Comparison of ENCODE assay signal across 8 cellular contexts in the genomic region with DNA sequence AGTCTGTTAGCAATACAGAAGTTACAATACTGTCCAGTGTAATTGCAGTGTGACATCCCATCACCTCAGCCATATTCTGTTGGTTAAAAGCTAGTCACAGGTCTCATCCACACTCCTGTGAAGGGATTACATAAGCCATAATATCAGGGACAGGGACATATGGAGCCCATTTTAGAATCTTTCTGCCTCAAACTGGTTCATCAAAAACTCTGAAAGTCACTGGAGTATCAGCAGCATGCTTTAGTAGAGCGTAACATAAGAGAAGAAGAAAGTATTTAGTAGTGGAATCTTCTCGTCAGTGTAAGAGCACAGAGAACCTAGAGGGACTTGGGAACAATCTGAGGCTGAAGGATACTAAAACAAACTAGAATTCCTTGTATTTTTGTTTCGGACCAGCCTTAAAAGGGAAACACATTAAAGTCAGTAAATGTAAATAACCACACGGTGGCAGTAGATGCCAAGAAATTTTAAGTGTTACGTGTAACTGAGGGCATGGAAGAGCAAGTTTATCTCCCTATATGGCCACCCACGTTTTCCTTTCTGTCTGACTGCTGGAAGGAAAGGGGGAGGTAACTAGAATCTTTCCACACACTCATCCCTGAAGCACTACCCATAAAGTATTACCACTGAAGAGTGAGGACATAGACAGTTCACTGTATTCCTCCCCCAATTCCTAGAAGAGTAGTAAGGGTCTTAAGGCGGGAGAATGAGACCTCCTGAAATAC. TPM values are rescaled to one million over a fixed set of nuclear protein-coding genes. Genes with fewer than 3 reads are reported as not detected.
DNase-seq lines count a peak whose midpoint lies in the region; ATAC-seq and TF ChIP-seq lines count a peak whose summit lies in the region.

No MANE protein-coding gene starts in this region.

- H3K9me3 Mint-ChIP-seq in neural crest cell: no peaks in the 10 kb centered on the region

- no peaks in the 10 kb centered on the region for H3K36me3 Mint-ChIP-seq in neural crest cell (ENCODE audit: low read depth)

- no peak overlapping the region for H3K4me3 ChIP-seq in fibroblast of villous mesenchyme (ENCODE audit: low read depth, low read length)

- H3K27me3 Mint-ChIP-seq in neural crest cell (ENCODE audit: low read depth): peaks cover 9% of the 10 kb centered on the region

- DNase-seq in DMS79 (lab: John Stamatoyannopoulos, UW): peak; percentile 53
- peak; percentile 85 for DNase-seq in NCI-H2227 (lab: John Stamatoyannopoulos, UW; ENCODE audit: unreplicated experiment)
- peak; percentile 27 for DNase-seq in activated CD4-positive, alpha-beta T cell treated with anti-CD3 and anti-CD28 coated beads for 48 hours
- DNase-seq in fibroblast of villous mesenchyme (ENCODE audit: low read depth): peak; percentile 95
- DNase-seq in neural crest cell (ENCODE audit: low read depth, low spot score): peak; percentile 19
- DNase-seq in ecto neural progenitor cell (ENCODE audit: low spot score): no peak

- H3K4me3 Mint-ChIP-seq in neural crest cell: no peak overlapping the region

- peaks cover 6% of the 10 kb centered on the region for H3K4me1 Mint-ChIP-seq in neural crest cell

- H3K27ac Mint-ChIP-seq in neural crest cell (ENCODE audit: unreplicated experiment): no peak overlapping the region

- ATAC-seq in GM19438 (IDR thresholded peaks at IDR 0.05; ENCODE audit: low read depth, unreplicated experiment) (peak; percentile 86), HG03439 (IDR thresholded peaks at IDR 0.05; ENCODE audit: unreplicated experiment) (peak; percentile 88)

- TF ChIP-seq CTCF in fibroblast of villous mesenchyme (IDR thresholded peaks at IDR 0.05; ENCODE audit: insufficient read depth, low read depth, low read length): peak; percentile 52
- TF ChIP-seq CTCF in neural crest cell (conservative IDR thresholded peaks at IDR 0.05): peak; percentile 85

RNA-seq across cellular contexts. Expression of a gene that starts 41.6 kb away (rescaled TPM):
- total RNA-seq in fibroblast of villous mesenchyme (11.6 and 12.5 TPM in 2 replicates), neural crest cell (13.4 and 13.8 TPM in 2 replicates)

RNA-seq across cellular contexts. Expression of a gene that starts 42.1 kb away (rescaled TPM):
- total RNA-seq in fibroblast of villous mesenchyme: 17.7 and 20.7 TPM in 2 replicates
- 8.2 and 9.3 TPM in 2 replicates for total RNA-seq in neural crest cell
